In the genomic region with DNA sequence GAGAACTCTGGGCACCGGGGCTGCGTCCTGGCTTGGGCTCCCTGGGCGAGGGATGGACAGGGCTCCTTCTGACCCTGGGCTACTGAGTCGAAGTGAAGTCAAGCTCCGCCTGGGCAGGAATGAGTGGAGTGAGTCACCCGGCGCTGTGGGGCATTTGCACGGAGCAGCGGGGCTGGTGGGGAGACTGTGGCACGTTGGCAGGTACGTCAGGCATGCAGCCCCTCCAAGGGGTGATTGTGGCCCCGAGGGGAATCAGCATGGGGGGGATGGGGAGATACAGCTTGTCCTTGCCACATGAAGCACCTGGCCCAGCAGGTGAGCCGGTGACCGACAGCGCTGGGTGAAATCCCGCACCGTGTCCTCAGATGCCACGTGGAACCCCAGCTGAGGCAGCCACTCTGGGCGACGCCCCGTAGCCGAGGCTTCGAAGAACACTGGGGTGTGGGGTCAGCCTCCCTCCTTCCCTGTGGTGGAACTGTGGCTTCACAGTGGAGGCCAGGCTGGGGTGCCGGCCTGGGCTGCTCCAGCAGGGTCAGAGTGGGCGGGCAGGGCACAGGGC, we compare ENCODE assay signal across 16 cellular contexts.
DNase-seq lines count a peak whose midpoint lies in the region; ATAC-seq and TF ChIP-seq lines count a peak whose summit lies in the region.
"Had no signal": no experiment of that assay in that cellular context is flagged by ENCODE, and none has a peak within 500 bp of the region (broad histone marks: within the 10 kb centered on the region; RNA-seq: fewer than 3 reads in every experiment).

No MANE protein-coding gene starts in this region.

- H3K4me1 ChIP-seq in Panc1 (ENCODE audit: control insufficient read depth, insufficient read depth, low read length): peaks cover 91% of the 10 kb centered on the region
- H3K4me1 ChIP-seq in smooth muscle cell (ENCODE audit: low read depth): peaks cover 12% of the 10 kb centered on the region
- peaks cover 30% of the 10 kb centered on the region for H3K4me1 ChIP-seq in neural progenitor cell

- H3K9me3 Mint-ChIP-seq in glutamatergic neuron (ENCODE audit: unreplicated experiment) (peaks cover 14% of the 10 kb centered on the region), osteocyte (ENCODE audit: unreplicated experiment) (peaks cover 6% of the 10 kb centered on the region), neural progenitor cell (peaks cover 2% of the 10 kb centered on the region)

- peaks cover 12% of the 10 kb centered on the region for H3K36me3 Mint-ChIP-seq in glutamatergic neuron (ENCODE audit: unreplicated experiment)
- H3K36me3 Mint-ChIP-seq in osteocyte (ENCODE audit: unreplicated experiment): peaks cover 24% of the 10 kb centered on the region
- peaks cover 6% of the 10 kb centered on the region for H3K36me3 Mint-ChIP-seq in neural progenitor cell

- H3K27ac ChIP-seq in Panc1 (ENCODE audit: low read length) (peak overlapping the region; percentile 90), smooth muscle cell (ENCODE audit: low read depth) (no peak overlapping the region), neural progenitor cell (no peak overlapping the region)
- H3K27ac ChIP-seq: cardiac muscle cell had no signal

- H3K79me2 ChIP-seq in smooth muscle cell (ENCODE audit: low read depth) (peaks cover 82% of the 10 kb centered on the region), neural progenitor cell (ENCODE audit: low read depth) (peaks cover 59% of the 10 kb centered on the region)

- H3K4me1 Mint-ChIP-seq in glutamatergic neuron (ENCODE audit: low read depth, unreplicated experiment) (peaks cover 12% of the 10 kb centered on the region), osteocyte (ENCODE audit: unreplicated experiment) (peaks cover 47% of the 10 kb centered on the region), neural progenitor cell (peaks cover 25% of the 10 kb centered on the region)

- H3K27ac Mint-ChIP-seq in glutamatergic neuron (ENCODE audit: unreplicated experiment) (no peak overlapping the region), osteocyte (ENCODE audit: unreplicated experiment) (peak overlapping the region; percentile 31), neural progenitor cell (no peak overlapping the region)
- H3K27ac Mint-ChIP-seq: activated naive CD4-positive, alpha-beta T cell treated with anti-CD3 and anti-CD28 coated beads, Interleukin-2, amount 50 U/mL, for 72 hours had no signal

- TF ChIP-seq CTCF in Panc1 (IDR thresholded peaks at IDR 0.05): no peak
- no peak for TF ChIP-seq CTCF in glutamatergic neuron (IDR thresholded peaks at IDR 0.05; ENCODE audit: partially characterized antibody, unreplicated experiment)
- TF ChIP-seq CTCF in osteocyte (IDR thresholded peaks at IDR 0.05): no peak
- no peak for TF ChIP-seq CTCF in smooth muscle cell (IDR thresholded peaks at IDR 0.05; ENCODE audit: borderline replicate concordance, insufficient read depth, poor library complexity, severe bottlenecking)
- no peak for TF ChIP-seq CTCF in neural progenitor cell (IDR thresholded peaks at IDR 0.05)

- intact Hi-C loops in Panc1 (cut with micrococcal nuclease; ENCODE audit: unreplicated experiment): loop anchor here (10.0 kb wide), 1 partner anchor 52 kb away; no protein-coding TSS in a partner anchor

- H3K4me3 Mint-ChIP-seq in glutamatergic neuron (ENCODE audit: unreplicated experiment): no peak overlapping the region
- no peak overlapping the region for H3K4me3 Mint-ChIP-seq in osteocyte (ENCODE audit: unreplicated experiment)
- H3K4me3 Mint-ChIP-seq in neural progenitor cell: no peak overlapping the region

- no TSS peak for BruUV-seq in Panc1 (replicated peaks; lab: Mats Ljungman, UMichigan)

- DNase-seq in EH (ENCODE audit: low read depth) (peak; percentile 63), Panc1 (ENCODE audit: low read depth, low spot score) (no peak), glutamatergic neuron (peak; percentile 15), osteocyte (ENCODE audit: extremely low spot score, unreplicated experiment) (no peak), smooth muscle cell (lab: John Stamatoyannopoulos, UW; ENCODE audit: unreplicated experiment) (no peak), neural progenitor cell (ENCODE audit: low spot score) (no peak)
- DNase-seq: activated CD4-positive, alpha-beta T cell treated with anti-CD3 and anti-CD28 coated beads, Interleukin-2, amount 50 U/mL, for 48 hours; activated T-cell treated with anti-CD3 and anti-CD28 coated beads, Interleukin-2, amount 50 U/mL, for 1 hour; effector memory CD4-positive, alpha-beta T cell; left colon; NCI-H1436 treated with DMSO at 0.1 percent for 48 hours; NCI-H446 treated with DMSO at 0.1 percent for 48 hours had no signal

- H3K27me3 ChIP-seq in Panc1 (ENCODE audit: control insufficient read depth, insufficient read depth, low read length) (no peaks in the 10 kb centered on the region), smooth muscle cell (ENCODE audit: low read depth) (no peaks in the 10 kb centered on the region), neural progenitor cell (no peaks in the 10 kb centered on the region)
- H3K27me3 ChIP-seq: cardiac muscle cell had no signal

- H3K36me3 ChIP-seq in Panc1 (ENCODE audit: control insufficient read depth, insufficient read depth, low read length) (no peaks in the 10 kb centered on the region; the same call in 1 of the 2 replicates), smooth muscle cell (ENCODE audit: low read depth) (peaks cover 2% of the 10 kb centered on the region), neural progenitor cell (peaks cover 4% of the 10 kb centered on the region)

- 90% methylated on average over 22 of the region's 25 CpGs for WGBS in smooth muscle cell (ENCODE audit: low lambda C conversion rate)

- POLR2A ChIA-PET in Panc1 (lab: Charles Lee): no interaction called here

- peaks cover 18% of the 10 kb centered on the region for H3F3A ChIP-seq in smooth muscle cell (ENCODE audit: low read depth)
- H3F3A ChIP-seq in neural progenitor cell (ENCODE audit: low read depth): peaks cover 20% of the 10 kb centered on the region

- no peak overlapping the region for H3K4me2 ChIP-seq in smooth muscle cell
- H3K4me2 ChIP-seq in neural progenitor cell: no peak overlapping the region

- H3K9me3 ChIP-seq in Panc1 (ENCODE audit: control insufficient read depth, insufficient read depth, low read depth, low read length) (no peaks in the 10 kb centered on the region), smooth muscle cell (replicated peaks; ENCODE audit: low read depth) (no peaks in the 10 kb centered on the region), neural progenitor cell (ENCODE audit: low read depth) (peaks cover 5% of the 10 kb centered on the region)

- H3K4me3 ChIP-seq in Panc1 (ENCODE audit: low read depth in 2 of 2, low read length in 2 of 2): no peak overlapping the region
- no peak overlapping the region for H3K4me3 ChIP-seq in smooth muscle cell
- no peak overlapping the region for H3K4me3 ChIP-seq in neural progenitor cell
- H3K4me3 ChIP-seq: cardiac muscle cell had no signal

- H3K9ac ChIP-seq in smooth muscle cell (ENCODE audit: low read depth) (no peak overlapping the region), neural progenitor cell (no peak overlapping the region)

- in situ Hi-C loops in Panc1 (cut with HindIII; ENCODE audit: low pct_unique_long_range_greater_than_20kb, low sequenced_read_pairs): no loop called here

- CTCF ChIA-PET in Panc1 (lab: Charles Lee): no interaction called here

- H4K20me1 ChIP-seq in smooth muscle cell (ENCODE audit: low read depth): peaks cover 99% of the 10 kb centered on the region
- H4K20me1 ChIP-seq in neural progenitor cell (ENCODE audit: low read depth): peaks cover 78% of the 10 kb centered on the region

- H2AFZ ChIP-seq in smooth muscle cell (ENCODE audit: low read depth) (no peak overlapping the region), neural progenitor cell (replicated peaks) (no peak overlapping the region)

- ATAC-seq in Panc1 (peak; percentile 56), GM21576 (IDR thresholded peaks at IDR 0.05; ENCODE audit: unreplicated experiment) (no peak), HG02973 (IDR thresholded peaks at IDR 0.05; ENCODE audit: unreplicated experiment) (no peak)
- ATAC-seq: activated naive CD4-positive, alpha-beta T cell treated with anti-CD3 and anti-CD28 coated beads, Interleukin-2, amount 50 U/mL, for 72 hours; left colon had no signal

- H3K27me3 Mint-ChIP-seq in glutamatergic neuron (ENCODE audit: unreplicated experiment) (peaks cover 7% of the 10 kb centered on the region), osteocyte (ENCODE audit: unreplicated experiment) (no peaks in the 10 kb centered on the region), neural progenitor cell (ENCODE audit: insufficient read depth, low read depth) (peaks cover 6% of the 10 kb centered on the region)

Comparison
In these comparisons a context has a peak if more than half of its experiments do, and no peak if none do; other contexts are left out.
1. DNase-seq: peak in EH (single experiment) and glutamatergic neuron (single experiment); none in Panc1 (single experiment), osteocyte (single experiment), smooth muscle cell (single experiment) and neural progenitor cell (single experiment).